ENCODE assay signal across 21 cellular contexts in the genomic region with DNA sequence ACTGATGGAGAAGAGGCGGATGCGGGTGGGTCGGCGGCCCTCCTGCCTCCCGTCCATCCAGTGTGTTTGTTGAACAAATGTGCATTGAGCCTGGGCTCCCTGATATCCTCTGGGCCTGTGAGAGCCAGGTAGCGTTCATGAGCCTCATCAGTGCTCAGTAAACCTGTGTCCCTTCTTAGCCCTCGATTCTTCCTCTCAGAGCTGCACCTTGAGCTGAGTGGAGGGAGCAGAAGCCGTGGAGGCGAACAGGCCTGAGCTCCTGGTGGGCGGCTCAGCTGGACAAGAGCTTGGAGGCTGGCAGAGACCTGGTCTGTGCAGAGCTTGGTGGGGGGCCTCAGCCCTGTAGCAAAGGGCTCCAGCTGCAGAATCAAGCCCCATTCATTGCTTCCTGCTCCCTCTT.
"Had no signal": no experiment of that assay in that cellular context is flagged by ENCODE, and none has a peak within 500 bp of the region (broad histone marks: within the 10 kb centered on the region; RNA-seq: fewer than 3 reads in every experiment).

No MANE protein-coding gene starts in this region.

- H3K4me3 ChIP-seq: colonic mucosa, esophagus muscularis mucosa, gastroesophageal sphincter, heart left ventricle, hepatocyte, left lung, lower lobe of right lung, mucosa of descending colon had no signal

- H3K27ac Mint-ChIP-seq: dendritic cell treated with granulocyte-macrophage colony-stimulating factor and Interleukin-4, amounts not matched to agents 40 ng/mL and 50 ng/mL, for 4 days; effector memory CD8-positive, alpha-beta T cell; endodermal cell; immature natural killer cell; mesothelial cell of epicardium; naive B cell had no signal

- H3K79me2 ChIP-seq: hepatocyte had no signal

- H3K4me1 Mint-ChIP-seq: immature natural killer cell had no signal

- H3K9me3 ChIP-seq: colonic mucosa, esophagus muscularis mucosa, gastroesophageal sphincter, heart left ventricle, left lung, lower lobe of right lung, mucosa of descending colon had no signal

- H3K27ac ChIP-seq: colonic mucosa, esophagus muscularis mucosa, foreskin keratinocyte, gastroesophageal sphincter, heart left ventricle, hepatocyte, left lung, lower lobe of right lung had no signal

- H3K4me3 Mint-ChIP-seq: dendritic cell treated with granulocyte-macrophage colony-stimulating factor and Interleukin-4, amounts not matched to agents 40 ng/mL and 50 ng/mL, for 4 days; effector memory CD8-positive, alpha-beta T cell; endodermal cell; immature natural killer cell; mesothelial cell of epicardium; naive B cell had no signal

- H3K27me3 ChIP-seq: colonic mucosa, esophagus muscularis mucosa, gastroesophageal sphincter, heart left ventricle, hepatocyte had no signal

- H3K36me3 ChIP-seq: colonic mucosa, esophagus muscularis mucosa, gastroesophageal sphincter, heart left ventricle, left lung, lower lobe of right lung had no signal

- H3K36me3 Mint-ChIP-seq: immature natural killer cell, mesothelial cell of epicardium, naive B cell had no signal

- H2AFZ ChIP-seq: hepatocyte had no signal

- H3K4me2 ChIP-seq: hepatocyte had no signal

- H3K9me3 Mint-ChIP-seq: dendritic cell treated with granulocyte-macrophage colony-stimulating factor and Interleukin-4, amounts not matched to agents 40 ng/mL and 50 ng/mL, for 4 days; effector memory CD8-positive, alpha-beta T cell; endodermal cell; immature natural killer cell; mesothelial cell of epicardium had no signal

- H3K4me1 ChIP-seq: colonic mucosa, foreskin keratinocyte, left lung, lower lobe of right lung had no signal

- DNase-seq: colonic mucosa; cortex of kidney; effector CD8-positive, alpha-beta T cell; effector memory CD8-positive, alpha-beta T cell; endodermal cell; foreskin keratinocyte; hypothalamus; immature natural killer cell; islet precursor cell; left cardiac atrium; lower lobe of right lung; mesenchymal stem cell; naive B cell had no signal
